Comparison of ENCODE assay signal across 8 cellular contexts in the genomic region with DNA sequence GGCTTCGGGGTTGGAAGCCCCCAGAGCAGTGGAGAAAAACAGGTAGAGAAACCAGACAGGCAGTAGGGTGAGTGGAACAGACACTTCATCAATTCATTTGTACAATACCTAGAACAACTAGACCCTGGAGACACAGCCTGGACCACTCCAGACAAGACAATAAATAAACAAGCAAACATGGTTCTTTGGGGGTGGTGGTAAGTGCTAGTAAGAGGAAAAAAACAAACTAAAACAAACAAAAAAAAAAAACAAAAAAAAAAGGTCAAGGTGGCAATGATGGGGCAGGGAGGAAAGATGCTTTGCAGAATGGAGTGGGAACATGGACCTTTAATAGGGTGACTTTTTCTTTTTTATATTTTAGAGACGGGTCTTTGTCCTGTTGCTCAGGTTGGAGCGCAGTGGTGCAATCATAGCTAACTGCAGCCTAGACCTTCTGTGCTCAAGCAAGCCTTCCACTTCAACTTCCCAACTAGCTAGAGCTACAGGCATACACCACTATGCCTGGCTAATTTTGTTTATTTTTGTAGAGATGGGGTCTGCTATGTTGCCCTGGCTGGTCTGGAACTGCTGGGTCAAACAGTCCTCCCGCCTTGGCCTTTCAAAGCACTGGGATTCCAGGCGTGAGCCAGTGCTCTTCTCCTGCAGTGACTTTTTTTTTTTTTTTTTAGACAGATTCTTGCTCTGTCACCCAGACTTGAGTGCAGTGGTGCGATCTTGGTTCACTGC. TPM values are rescaled to one million over a fixed set of nuclear protein-coding genes. Genes with fewer than 3 reads are reported as not detected.
DNase-seq lines count a peak whose midpoint lies in the region; ATAC-seq, FAIRE-seq and TF ChIP-seq lines count a peak whose summit lies in the region.

No MANE protein-coding gene starts in this region.

- peak overlapping the region; percentile 33 for H3K27ac ChIP-seq in mesenchymal stem cell (ENCODE audit: low read length, poor library complexity, severe bottlenecking)

- no peaks in the 10 kb centered on the region for H3K27me3 ChIP-seq in mesenchymal stem cell (ENCODE audit: control insufficient read depth in 1 of 2, insufficient read depth in 1 of 2, low read length in 2 of 2)

- no peaks in the 10 kb centered on the region for H3K9me3 ChIP-seq in mesenchymal stem cell (ENCODE audit: control insufficient read depth, low read length)

- peak overlapping the region; percentile 67 for H4K8ac ChIP-seq in mesenchymal stem cell (ENCODE audit: low read length)

- H3K79me1 ChIP-seq in mesenchymal stem cell (replicated peaks; ENCODE audit: low read length, poor library complexity, severe bottlenecking) = no peaks in the 10 kb centered on the region

- H4K91ac ChIP-seq in mesenchymal stem cell (ENCODE audit: low read length) = peak overlapping the region; percentile 96

- H2BK120ac ChIP-seq in mesenchymal stem cell (ENCODE audit: low read depth, low read length) = peak overlapping the region; percentile 97

- peak overlapping the region; percentile 97 for H2BK15ac ChIP-seq in mesenchymal stem cell (ENCODE audit: low read depth, poor library complexity, severe bottlenecking)

- H2AK5ac ChIP-seq in mesenchymal stem cell (ENCODE audit: low read length, severe bottlenecking) = peak overlapping the region; percentile 69

- H3K9ac ChIP-seq in mesenchymal stem cell (ENCODE audit: low read length) = peak overlapping the region; percentile 99

- WGBS in mesenchymal stem cell = 87% methylated on average over 3 of the region's 6 CpGs

- peaks cover 29% of the 10 kb centered on the region for H3K4me1 ChIP-seq in mesenchymal stem cell (ENCODE audit: control insufficient read depth, insufficient read depth, low read depth, low read length)

- peaks cover 6 to 15% of the 10 kb centered on the region in 2 experiments for H3K36me3 ChIP-seq in mesenchymal stem cell (ENCODE audit: control insufficient read depth in 1 of 2, insufficient read depth in 2 of 2, low read depth in 1 of 2, low read length in 2 of 2)

- no peak overlapping the region for H2AFZ ChIP-seq in mesenchymal stem cell (ENCODE audit: low read depth, low read length)

- peak overlapping the region; percentile 77 to 94 for H3K4ac ChIP-seq in mesenchymal stem cell (ENCODE audit: low read depth in 1 of 2, low read length in 2 of 2)

- H3K23ac ChIP-seq in mesenchymal stem cell (ENCODE audit: low read length in 2 of 2) = no peak overlapping the region

- peak overlapping the region; percentile 96 to 99 for H3K18ac ChIP-seq in mesenchymal stem cell (ENCODE audit: low read depth in 1 of 2, low read length in 2 of 2)

- H3K4me3 ChIP-seq in astrocyte of the spinal cord (ENCODE audit: low read depth, low read length) = peak overlapping the region; percentile 99
- H3K4me3 ChIP-seq in mesenchymal stem cell (ENCODE audit: insufficient read depth in 1 of 2, low read depth in 1 of 2, low read length in 2 of 2) = peak overlapping the region; percentile 62 to 99

- no peak overlapping the region for H3K14ac ChIP-seq in mesenchymal stem cell (ENCODE audit: low read length in 2 of 2)

- TF ChIP-seq CTCF in astrocyte of the spinal cord (IDR thresholded peaks at IDR 0.05; ENCODE audit: low read depth, low read length) = no peak
- TF ChIP-seq CTCF in omental fat pad (IDR thresholded peaks at IDR 0.05) = no peak

- H2BK5ac ChIP-seq in mesenchymal stem cell (ENCODE audit: low read depth, low read length, poor library complexity, severe bottlenecking) = no peak overlapping the region

- H3K4me2 ChIP-seq in mesenchymal stem cell (ENCODE audit: low read length, poor library complexity, severe bottlenecking) = peak overlapping the region; percentile 95

- peak; percentile 16 to 71 (median 34) for DNase-seq in stimulated activated naive CD4-positive, alpha-beta T cell (lab: John Stamatoyannopoulos, UW)
- DNase-seq in stimulated activated naive CD4-positive, alpha-beta T cell treated with Interleukin-2 at 50 U/mL for 16 hours (lab: John Stamatoyannopoulos, UW) = no peak
- DNase-seq in astrocyte of the spinal cord (ENCODE audit: low read depth, low spot score) (peak; percentile 64), mesenchymal stem cell (peak; percentile 93), KG1 (lab: John Stamatoyannopoulos, UW) (no peak), omental fat pad (ENCODE audit: low spot score) (no peak), urothelium cell line (ENCODE audit: low spot score) (no peak)
- DNase-seq in activated effector memory CD4-positive, alpha-beta T cell treated with Interleukin-2 at 50 U/mL for 16 hours = no peak

- in situ Hi-C loops in astrocyte of the spinal cord (cut with HindIII; ENCODE audit: low sequenced_read_pairs) = no loop called here

- ATAC-seq in omental fat pad (ENCODE audit: low FRiP score) = no peak

- FAIRE-seq in urothelium cell line (lab: Jason Lieb, UNC) = no peak

- H2BK12ac ChIP-seq in mesenchymal stem cell (ENCODE audit: low read length in 2 of 2) = peak overlapping the region; percentile 31 to 72

RNA-seq across cellular contexts. Expression of a gene that starts 3.1 kb away (rescaled TPM):
- 273 TPM for polyA plus RNA-seq in mesenchymal stem cell (2013, experiment 1 of 2)
- polyA plus RNA-seq in mesenchymal stem cell (2013, experiment 2 of 2) = 264 TPM
- total RNA-seq in omental fat pad = 1,000 to 10,000 TPM in 2 of 4 donors, 100 to 1,000 TPM in 2; 852 to 2,498 (median 1,079) TPM

RNA-seq across cellular contexts. Expression of a gene that starts 7.2 kb away (rescaled TPM):
- polyA plus RNA-seq in mesenchymal stem cell (2013, experiment 1 of 2) = 139 TPM
- 142 TPM for polyA plus RNA-seq in mesenchymal stem cell (2013, experiment 2 of 2)
- total RNA-seq in omental fat pad = 100 to 1,000 TPM; 165 to 320 (median 219) TPM

RNA-seq across cellular contexts. Expression of a gene that starts 7.5 kb away (rescaled TPM):
- 4.3 TPM for polyA plus RNA-seq in mesenchymal stem cell (2013, experiment 1 of 2)
- polyA plus RNA-seq in mesenchymal stem cell (2013, experiment 2 of 2) = 4.1 TPM
- total RNA-seq in omental fat pad = not detected

RNA-seq across cellular contexts. Expression of a gene that starts 12.0 kb away (rescaled TPM):
- 2.8 TPM for polyA plus RNA-seq in mesenchymal stem cell (2013, experiment 1 of 2)
- 2.9 TPM for polyA plus RNA-seq in mesenchymal stem cell (2013, experiment 2 of 2)
- total RNA-seq in omental fat pad = 10 to 100 TPM in 1 of 4 donors, 1 to 10 TPM in 3; 2.8 to 10.4 (median 5.9) TPM

RNA-seq across cellular contexts. Expression of a gene that starts 19.0 kb away (rescaled TPM):
- polyA plus RNA-seq in mesenchymal stem cell (2013, experiment 1 of 2) = 10.8 TPM
- 10.4 TPM for polyA plus RNA-seq in mesenchymal stem cell (2013, experiment 2 of 2)
- 10 to 100 TPM; 26.9 to 71.3 (median 56.3) TPM for total RNA-seq in omental fat pad

Comparison
In these comparisons a context has a peak if more than half of its experiments do, and no peak if none do; other contexts are left out.
1. DNase-seq: peak in stimulated activated naive CD4-positive, alpha-beta T cell (6 of 6), astrocyte of the spinal cord (single experiment) and mesenchymal stem cell (single experiment); none in stimulated activated naive CD4-positive, alpha-beta T cell treated with Interleukin-2 at 50 U/mL for 16 hours (single experiment), KG1 (single experiment), omental fat pad (single experiment), urothelium cell line (single experiment) and activated effector memory CD4-positive, alpha-beta T cell treated with Interleukin-2 at 50 U/mL for 16 hours (single experiment).